In the genomic region with DNA sequence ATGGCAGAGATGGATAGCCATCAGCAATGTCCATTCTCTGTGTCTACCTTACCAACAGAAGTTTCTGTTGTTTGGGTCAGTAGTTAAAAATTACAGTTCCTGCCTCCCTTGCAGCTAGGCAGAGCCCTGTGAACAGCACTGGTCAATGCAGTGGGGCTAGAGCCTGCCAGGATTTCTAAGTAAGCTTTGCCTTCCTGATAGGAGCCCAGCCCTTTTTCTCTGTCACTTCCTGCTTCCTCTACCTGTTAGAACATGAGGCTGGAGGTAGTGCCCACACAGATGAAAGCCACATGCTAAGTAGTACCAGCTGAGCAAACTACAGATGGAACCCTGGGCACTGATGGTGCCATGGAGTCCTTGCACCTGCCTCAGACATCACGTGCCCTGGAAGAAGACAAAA, we compare ENCODE assay signal across 11 cellular contexts.
"Had no signal": no experiment of that assay in that cellular context is flagged by ENCODE, and none has a peak within 500 bp of the region (broad histone marks: within the 10 kb centered on the region; RNA-seq: fewer than 3 reads in every experiment).

No MANE protein-coding gene starts in this region.

- H3K9me3 ChIP-seq: thyroid gland had no signal

- H3K27me3 ChIP-seq: heart left ventricle, thyroid gland had no signal

- H3K36me3 ChIP-seq: thyroid gland had no signal

- H3K4me3 ChIP-seq: heart left ventricle, thyroid gland had no signal

- DNase-seq: activated CD4-positive, alpha-beta memory T cell treated with anti-CD3 and anti-CD28 coated beads for 36 hours; activated CD8-positive, alpha-beta memory T cell treated with anti-CD3 and anti-CD28 coated beads, Interleukin-2, amount 50 U/mL, for 4 hours; activated naive CD8-positive, alpha-beta T cell treated with anti-CD3 and anti-CD28 coated beads, Interleukin-2, amount 10 ng/mL, durations not matched to agents 7 days and 5 days; foreskin melanocyte; heart left ventricle; mesendoderm; nephron progenitor cell; T-helper 9 cell; thyroid gland had no signal

- ATAC-seq: heart left ventricle, left lobe of liver had no signal

- H3K27ac ChIP-seq: thyroid gland, VCaP had no signal
